1 cellular context compared by ENCODE assay signal in the genomic region with DNA sequence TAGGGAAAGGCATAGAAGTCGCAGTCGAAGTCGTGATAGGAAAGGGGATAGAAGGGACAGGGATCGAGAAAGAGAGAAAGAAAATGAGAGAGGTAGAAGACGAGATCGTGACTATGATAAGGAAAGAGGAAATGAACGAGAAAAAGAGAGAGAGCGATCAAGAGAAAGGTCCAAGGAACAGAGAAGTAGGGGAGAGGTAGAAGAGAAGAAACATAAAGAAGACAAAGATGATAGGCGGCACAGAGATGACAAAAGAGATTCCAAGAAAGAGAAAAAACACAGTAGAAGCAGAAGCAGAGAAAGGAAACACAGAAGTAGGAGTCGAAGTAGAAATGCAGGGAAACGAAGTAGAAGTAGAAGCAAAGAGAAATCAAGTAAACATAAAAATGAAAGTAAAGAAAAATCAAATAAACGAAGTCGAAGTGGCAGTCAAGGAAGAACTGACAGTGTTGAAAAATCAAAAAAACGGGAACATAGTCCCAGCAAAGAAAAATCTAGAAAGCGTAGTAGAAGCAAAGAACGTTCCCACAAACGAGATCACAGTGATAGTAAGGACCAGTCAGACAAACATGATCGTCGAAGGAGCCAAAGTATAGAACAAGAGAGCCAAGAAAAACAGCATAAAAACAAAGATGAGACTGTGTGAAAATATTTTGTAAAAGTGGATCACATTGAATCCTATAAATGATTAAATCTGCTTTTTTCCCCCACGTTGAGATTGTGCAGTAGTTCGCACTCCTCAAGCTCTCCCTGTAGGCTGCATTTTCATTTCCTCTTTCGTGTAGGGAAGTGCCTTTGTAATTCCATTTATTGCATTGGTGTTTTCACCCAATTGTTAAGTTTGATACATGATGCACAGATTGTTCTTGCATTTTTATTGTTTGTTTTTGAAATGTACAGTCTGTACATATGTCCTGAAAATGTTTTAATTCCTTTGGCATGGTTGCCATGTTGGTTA.
TF ChIP-seq lines count a peak whose summit lies in the region.

No MANE protein-coding gene starts in this region.

TF ChIP-seq in IMR-90, 13 proteins besides CTCF, POLR2A, EP300 and RAD21:
- TF ChIP-seq MAZ (IDR thresholded peaks at IDR 0.05; ENCODE audit: borderline replicate concordance, low read depth, low read length) (no peak), SMC3 (IDR thresholded peaks at IDR 0.05; ENCODE audit: low read depth, low read length) (no peak), FOS (IDR thresholded peaks at IDR 0.05; ENCODE audit: low read depth, low read length) (no peak), CHD1 (IDR thresholded peaks at IDR 0.05; ENCODE audit: low read depth, low read length) (no peak), BHLHE40 (IDR thresholded peaks at IDR 0.05; ENCODE audit: low read depth, low read length) (no peak), MAFK (IDR thresholded peaks at IDR 0.05; ENCODE audit: low read depth, low read length) (no peak), CEBPB (IDR thresholded peaks at IDR 0.05; ENCODE audit: low read depth, low read length) (no peak), NFE2L2 (IDR thresholded peaks at IDR 0.05; ENCODE audit: low read depth, low read length) (no peak), RCOR1 (IDR thresholded peaks at IDR 0.05; ENCODE audit: insufficient replicate concordance, low read length) (no peak)
- TF ChIP-seq, protein P1, sequence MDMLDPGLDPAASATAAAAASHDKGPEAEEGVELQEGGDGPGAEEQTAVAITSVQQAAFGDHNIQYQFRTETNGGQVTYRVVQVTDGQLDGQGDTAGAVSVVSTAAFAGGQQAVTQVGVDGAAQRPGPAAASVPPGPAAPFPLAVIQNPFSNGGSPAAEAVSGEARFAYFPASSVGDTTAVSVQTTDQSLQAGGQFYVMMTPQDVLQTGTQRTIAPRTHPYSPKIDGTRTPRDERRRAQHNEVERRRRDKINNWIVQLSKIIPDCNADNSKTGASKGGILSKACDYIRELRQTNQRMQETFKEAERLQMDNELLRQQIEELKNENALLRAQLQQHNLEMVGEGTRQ (IDR thresholded peaks at IDR 0.05; ENCODE audit: low read depth, low read length) = no peak
- TF ChIP-seq, protein P2, sequence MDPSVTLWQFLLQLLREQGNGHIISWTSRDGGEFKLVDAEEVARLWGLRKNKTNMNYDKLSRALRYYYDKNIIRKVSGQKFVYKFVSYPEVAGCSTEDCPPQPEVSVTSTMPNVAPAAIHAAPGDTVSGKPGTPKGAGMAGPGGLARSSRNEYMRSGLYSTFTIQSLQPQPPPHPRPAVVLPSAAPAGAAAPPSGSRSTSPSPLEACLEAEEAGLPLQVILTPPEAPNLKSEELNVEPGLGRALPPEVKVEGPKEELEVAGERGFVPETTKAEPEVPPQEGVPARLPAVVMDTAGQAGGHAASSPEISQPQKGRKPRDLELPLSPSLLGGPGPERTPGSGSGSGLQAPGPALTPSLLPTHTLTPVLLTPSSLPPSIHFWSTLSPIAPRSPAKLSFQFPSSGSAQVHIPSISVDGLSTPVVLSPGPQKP (IDR thresholded peaks at IDR 0.05; ENCODE audit: borderline replicate concordance, low read depth, low read length) = no peak
